In genomic region chr7:28767356-28767755, GRCh38 we compare ENCODE assay signal across 1 cellular context.
TF ChIP-seq lines count a peak whose summit lies in the region.

No MANE protein-coding gene starts in this region.

TF ChIP-seq in IMR-90, 13 proteins besides CTCF, POLR2A, EP300 and RAD21 (continued from another document):
- no peak for TF ChIP-seq ELK1 (IDR thresholded peaks at IDR 0.05; ENCODE audit: borderline replicate concordance, low read depth, low read length)
- no peak for TF ChIP-seq BHLHE40 (IDR thresholded peaks at IDR 0.05; ENCODE audit: low read depth, low read length)
- TF ChIP-seq SMC3 (IDR thresholded peaks at IDR 0.05; ENCODE audit: low read depth, low read length), result no peak
- TF ChIP-seq CEBPB (IDR thresholded peaks at IDR 0.05; ENCODE audit: low read depth, low read length), result no peak
- no peak for TF ChIP-seq MAZ (IDR thresholded peaks at IDR 0.05; ENCODE audit: borderline replicate concordance, low read depth, low read length)
- no peak for TF ChIP-seq USF2 (IDR thresholded peaks at IDR 0.05; ENCODE audit: low read depth, low read length)
- no peak for TF ChIP-seq FOS (IDR thresholded peaks at IDR 0.05; ENCODE audit: low read depth, low read length)
- TF ChIP-seq RCOR1 (IDR thresholded peaks at IDR 0.05; ENCODE audit: insufficient replicate concordance, low read length), result no peak
